In genomic region chr1:101276818-101277217, GRCh38 we compare ENCODE assay signal across 26 cellular contexts. TPM values are rescaled to one million over a fixed set of nuclear protein-coding genes. Genes with fewer than 3 reads are reported as not detected.
DNase-seq lines count a peak whose midpoint lies in the region; ATAC-seq lines count a peak whose summit lies in the region.
"Had no signal": no experiment of that assay in that cellular context is flagged by ENCODE, and none has a peak within 500 bp of the region (broad histone marks: within the 10 kb centered on the region; RNA-seq: fewer than 3 reads in every experiment).

No MANE protein-coding gene starts in this region.

- H3K4me1 Mint-ChIP-seq in CD8-positive, alpha-beta memory T cell, result peaks cover 70 to 76% (median 76%) of the 10 kb centered on the region in 3 donors
- H3K4me1 Mint-ChIP-seq in T-cell, result peaks cover 65 to 78% (median 76%) of the 10 kb centered on the region in 3 donors

- peak overlapping the region in 6 of 8 donors; percentile 45 to 99 (median 72) for H3K27ac Mint-ChIP-seq in CD8-positive, alpha-beta memory T cell
- H3K27ac Mint-ChIP-seq in T-cell, result peak overlapping the region; percentile 88 to 93
- H3K27ac Mint-ChIP-seq: activated CD8-positive, alpha-beta memory T cell treated with anti-CD3 and anti-CD28 coated beads, Interleukin-2, amount 10 ng/mL, durations not matched to agents 7 days and 5 days; GM23338 had no signal

- peaks cover 65% of the 10 kb centered on the region for H3K4me1 ChIP-seq in CD8-positive, alpha-beta memory T cell (ENCODE audit: insufficient read depth, low read length)
- H3K4me1 ChIP-seq: BE2C, body of pancreas, transverse colon had no signal

- H3K36me3 ChIP-seq in CD8-positive, alpha-beta memory T cell (ENCODE audit: insufficient read depth, low read length), result no peaks in the 10 kb centered on the region
- H3K36me3 ChIP-seq: BE2C, heart right ventricle, transverse colon had no signal

- H3K4me3 ChIP-seq in CD8-positive, alpha-beta memory T cell (ENCODE audit: low read length), result no peak overlapping the region
- H3K4me3 ChIP-seq: body of pancreas, dorsolateral prefrontal cortex, GM23338, heart right ventricle, transverse colon had no signal

- no peak overlapping the region for H3K4me3 Mint-ChIP-seq in CD8-positive, alpha-beta memory T cell
- H3K4me3 Mint-ChIP-seq in T-cell, result peak overlapping the region in 1 of 3 donors; percentile 41
- H3K4me3 Mint-ChIP-seq: activated CD8-positive, alpha-beta memory T cell treated with anti-CD3 and anti-CD28 coated beads, Interleukin-2, amount 10 ng/mL, durations not matched to agents 7 days and 5 days; activated T-cell treated with anti-CD3 and anti-CD28 coated beads, Interleukin-2, amount 50 U/mL, for 4 hours; GM23338 had no signal

- POLR2A ChIA-PET in CD8-positive, alpha-beta memory T cell (lab: Charles Lee), result no interaction called here
- POLR2A ChIA-PET in T-cell (lab: Charles Lee), result no interaction called here

- DNase-seq in CD8-positive, alpha-beta memory T cell, result no peak
- peak; percentile 34 for DNase-seq in KG1 (lab: John Stamatoyannopoulos, UW)
- no peak for DNase-seq in T-cell
- DNase-seq in left kidney (ENCODE audit: low read depth, low spot score), result peak; percentile 36
- DNase-seq in stimulated activated CD4-positive, alpha-beta T cell treated with anti-CD3 and anti-CD28 coated beads, Interleukin-2, amount 100 ng/mL, for 48 hours, result no peak
- DNase-seq in NCI-H82 (lab: John Stamatoyannopoulos, UW), result no peak
- DNase-seq in NCI-H1105 treated with DMSO at 0.1 percent for 48 hours (lab: John Stamatoyannopoulos, UW), result no peak
- DNase-seq: ACHN; activated CD8-positive, alpha-beta memory T cell treated with anti-CD3 and anti-CD28 coated beads, Interleukin-2, amount 10 ng/mL, durations not matched to agents 7 days and 5 days; activated gamma-delta T cell treated with Interleukin-2 at 50 U/mL for 16 hours; activated T-cell treated with anti-CD3 and anti-CD28 coated beads, Interleukin-2, amount 50 U/mL, for 4 hours; BE2C; body of pancreas; DMS79; dorsolateral prefrontal cortex; foreskin melanocyte; GF-D8; heart right ventricle; NCI-H1105; NCI-H187 treated with DMSO at 0.1 percent for 48 hours; stimulated activated CD4-positive, alpha-beta T cell treated with anti-CD3 and anti-CD28 coated beads, Interleukin-4, amount 100 ng/mL, for 4 hours; transverse colon had no signal

- H3K36me3 Mint-ChIP-seq in CD8-positive, alpha-beta memory T cell, result peaks cover 0 to 9% (median 0%) of the 10 kb centered on the region in 3 donors
- peaks cover 4% of the 10 kb centered on the region for H3K36me3 Mint-ChIP-seq in T-cell

- no peaks in the 10 kb centered on the region for H3K9me3 ChIP-seq in CD8-positive, alpha-beta memory T cell (ENCODE audit: low read length)
- H3K9me3 ChIP-seq: BE2C, body of pancreas had no signal

- no peak for ATAC-seq in T-cell (replicated peaks in 1 of 4)
- ATAC-seq in GM18870 (IDR thresholded peaks at IDR 0.05; ENCODE audit: unreplicated experiment), result no peak
- ATAC-seq: activated CD8-positive, alpha-beta memory T cell treated with anti-CD3 and anti-CD28 coated beads, Interleukin-2, amount 10 ng/mL, durations not matched to agents 7 days and 5 days; activated T-cell treated with anti-CD3 and anti-CD28 coated beads, Interleukin-2, amount 50 U/mL, for 4 hours; body of pancreas; GM23338; heart right ventricle had no signal

- H3K27me3 Mint-ChIP-seq in CD8-positive, alpha-beta memory T cell, result no peaks in the 10 kb centered on the region
- H3K27me3 Mint-ChIP-seq in T-cell, result no peaks in the 10 kb centered on the region
- H3K27me3 Mint-ChIP-seq: activated CD8-positive, alpha-beta memory T cell treated with anti-CD3 and anti-CD28 coated beads, Interleukin-2, amount 10 ng/mL, durations not matched to agents 7 days and 5 days had no signal

- no peak overlapping the region for H3K27ac ChIP-seq in CD8-positive, alpha-beta memory T cell (ENCODE audit: low read depth, low read length)
- H3K27ac ChIP-seq: body of pancreas, dorsolateral prefrontal cortex, heart right ventricle, transverse colon had no signal

- CTCF ChIA-PET in CD8-positive, alpha-beta memory T cell (lab: Charles Lee), result no interaction called here
- CTCF ChIA-PET in T-cell (lab: Charles Lee), result interaction anchor here in 1 of 2 donors (1.1 kb wide), 1 partner anchor 12 kb away, joined by 3 read pairs; no protein-coding TSS in a partner anchor

- H3K9me3 Mint-ChIP-seq in CD8-positive, alpha-beta memory T cell, result peaks cover 0 to 5% (median 3%) of the 10 kb centered on the region in 5 donors
- H3K9me3 Mint-ChIP-seq in T-cell, result peaks cover 0 to under 1% (median 0%) of the 10 kb centered on the region in 3 donors
- H3K9me3 Mint-ChIP-seq: activated T-cell treated with anti-CD3 and anti-CD28 coated beads, Interleukin-2, amount 50 U/mL, for 4 hours; GM23338 had no signal

- no peaks in the 10 kb centered on the region for H3K27me3 ChIP-seq in CD8-positive, alpha-beta memory T cell (ENCODE audit: insufficient read depth, low read length, poor library complexity, severe bottlenecking)
- H3K27me3 ChIP-seq: BE2C, body of pancreas, heart right ventricle, transverse colon had no signal

RNA-seq across cellular contexts. Expression of gene S1PR1, which starts 40.0 kb away (rescaled TPM):
- total RNA-seq in CD8-positive, alpha-beta memory T cell, result 100 to 1,000 TPM; 118 to 123 TPM
- polyA plus RNA-seq in CD8-positive, alpha-beta memory T cell, result 203 TPM
- total RNA-seq in T-cell, result 100 to 1,000 TPM; 178 to 368 (median 354) TPM
- total RNA-seq: osteocyte had no signal
- polyA plus RNA-seq: neural cell had no signal

Comparison
In these comparisons a context has a peak if more than half of its experiments do, and no peak if none do; other contexts are left out.
1. DNase-seq: peak in KG1 (single experiment) and left kidney (single experiment); none in CD8-positive, alpha-beta memory T cell (0 of 5), T-cell (0 of 34), stimulated activated CD4-positive, alpha-beta T cell treated with anti-CD3 and anti-CD28 coated beads, Interleukin-2, amount 100 ng/mL, for 48 hours (0 of 2), NCI-H82 (single experiment) and NCI-H1105 treated with DMSO at 0.1 percent for 48 hours (single experiment).